ENCODE assay signal across 1 cellular context in the genomic region with DNA sequence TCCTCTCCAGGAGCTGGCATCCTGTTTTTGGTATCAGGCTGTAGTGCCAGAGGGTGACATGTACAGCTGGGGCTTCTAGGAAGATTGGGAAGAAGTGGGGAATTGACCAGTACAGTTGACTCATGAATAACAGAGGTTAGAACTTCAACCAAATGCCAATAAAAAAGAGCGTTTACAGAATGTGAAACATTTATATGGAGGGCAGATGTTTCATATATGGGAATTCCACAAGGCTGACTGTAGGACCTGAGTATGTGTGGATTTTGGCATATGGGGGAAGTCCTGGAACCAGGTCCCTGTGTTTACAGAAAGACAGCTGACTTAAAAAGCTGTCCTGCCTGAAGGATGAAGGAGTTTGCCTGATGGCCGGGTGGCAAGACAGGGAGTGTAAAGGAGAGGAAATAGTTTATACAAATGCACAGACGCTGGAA.
TF ChIP-seq lines count a peak whose summit lies in the region.

No MANE protein-coding gene starts in this region.

TF ChIP-seq in SK-N-SH, 30 proteins besides CTCF, POLR2A, EP300 and RAD21:
- TF ChIP-seq, protein P1, sequence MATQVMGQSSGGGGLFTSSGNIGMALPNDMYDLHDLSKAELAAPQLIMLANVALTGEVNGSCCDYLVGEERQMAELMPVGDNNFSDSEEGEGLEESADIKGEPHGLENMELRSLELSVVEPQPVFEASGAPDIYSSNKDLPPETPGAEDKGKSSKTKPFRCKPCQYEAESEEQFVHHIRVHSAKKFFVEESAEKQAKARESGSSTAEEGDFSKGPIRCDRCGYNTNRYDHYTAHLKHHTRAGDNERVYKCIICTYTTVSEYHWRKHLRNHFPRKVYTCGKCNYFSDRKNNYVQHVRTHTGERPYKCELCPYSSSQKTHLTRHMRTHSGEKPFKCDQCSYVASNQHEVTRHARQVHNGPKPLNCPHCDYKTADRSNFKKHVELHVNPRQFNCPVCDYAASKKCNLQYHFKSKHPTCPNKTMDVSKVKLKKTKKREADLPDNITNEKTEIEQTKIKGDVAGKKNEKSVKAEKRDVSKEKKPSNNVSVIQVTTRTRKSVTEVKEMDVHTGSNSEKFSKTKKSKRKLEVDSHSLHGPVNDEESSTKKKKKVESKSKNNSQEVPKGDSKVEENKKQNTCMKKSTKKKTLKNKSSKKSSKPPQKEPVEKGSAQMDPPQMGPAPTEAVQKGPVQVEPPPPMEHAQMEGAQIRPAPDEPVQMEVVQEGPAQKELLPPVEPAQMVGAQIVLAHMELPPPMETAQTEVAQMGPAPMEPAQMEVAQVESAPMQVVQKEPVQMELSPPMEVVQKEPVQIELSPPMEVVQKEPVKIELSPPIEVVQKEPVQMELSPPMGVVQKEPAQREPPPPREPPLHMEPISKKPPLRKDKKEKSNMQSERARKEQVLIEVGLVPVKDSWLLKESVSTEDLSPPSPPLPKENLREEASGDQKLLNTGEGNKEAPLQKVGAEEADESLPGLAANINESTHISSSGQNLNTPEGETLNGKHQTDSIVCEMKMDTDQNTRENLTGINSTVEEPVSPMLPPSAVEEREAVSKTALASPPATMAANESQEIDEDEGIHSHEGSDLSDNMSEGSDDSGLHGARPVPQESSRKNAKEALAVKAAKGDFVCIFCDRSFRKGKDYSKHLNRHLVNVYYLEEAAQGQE (IDR thresholded peaks at IDR 0.05; ENCODE audit: low read depth, low read length), result no peak
- TF ChIP-seq, protein P2, sequence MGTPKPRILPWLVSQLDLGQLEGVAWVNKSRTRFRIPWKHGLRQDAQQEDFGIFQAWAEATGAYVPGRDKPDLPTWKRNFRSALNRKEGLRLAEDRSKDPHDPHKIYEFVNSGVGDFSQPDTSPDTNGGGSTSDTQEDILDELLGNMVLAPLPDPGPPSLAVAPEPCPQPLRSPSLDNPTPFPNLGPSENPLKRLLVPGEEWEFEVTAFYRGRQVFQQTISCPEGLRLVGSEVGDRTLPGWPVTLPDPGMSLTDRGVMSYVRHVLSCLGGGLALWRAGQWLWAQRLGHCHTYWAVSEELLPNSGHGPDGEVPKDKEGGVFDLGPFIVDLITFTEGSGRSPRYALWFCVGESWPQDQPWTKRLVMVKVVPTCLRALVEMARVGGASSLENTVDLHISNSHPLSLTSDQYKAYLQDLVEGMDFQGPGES (IDR thresholded peaks at IDR 0.05; ENCODE audit: low read depth, low read length), result no peak
- no peak for TF ChIP-seq ELF1 (IDR thresholded peaks at IDR 0.05)
- TF ChIP-seq TEAD4 (IDR thresholded peaks at IDR 0.05; ENCODE audit: borderline replicate concordance, insufficient read depth), result no peak
- TF ChIP-seq NFIC (IDR thresholded peaks at IDR 0.05; ENCODE audit: borderline replicate concordance), result no peak
- TF ChIP-seq EZH2phosphoT487 (IDR thresholded peaks at IDR 0.05; ENCODE audit: borderline replicate concordance, low read depth), result no peak
- no peak for TF ChIP-seq NRF1 (IDR thresholded peaks at IDR 0.05; ENCODE audit: low read depth, low read length)
- TF ChIP-seq, protein P3, sequence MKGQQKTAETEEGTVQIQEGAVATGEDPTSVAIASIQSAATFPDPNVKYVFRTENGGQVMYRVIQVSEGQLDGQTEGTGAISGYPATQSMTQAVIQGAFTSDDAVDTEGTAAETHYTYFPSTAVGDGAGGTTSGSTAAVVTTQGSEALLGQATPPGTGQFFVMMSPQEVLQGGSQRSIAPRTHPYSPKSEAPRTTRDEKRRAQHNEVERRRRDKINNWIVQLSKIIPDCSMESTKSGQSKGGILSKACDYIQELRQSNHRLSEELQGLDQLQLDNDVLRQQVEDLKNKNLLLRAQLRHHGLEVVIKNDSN (IDR thresholded peaks at IDR 0.05; ENCODE audit: borderline replicate concordance, low read depth), result no peak
- TF ChIP-seq, protein P4, sequence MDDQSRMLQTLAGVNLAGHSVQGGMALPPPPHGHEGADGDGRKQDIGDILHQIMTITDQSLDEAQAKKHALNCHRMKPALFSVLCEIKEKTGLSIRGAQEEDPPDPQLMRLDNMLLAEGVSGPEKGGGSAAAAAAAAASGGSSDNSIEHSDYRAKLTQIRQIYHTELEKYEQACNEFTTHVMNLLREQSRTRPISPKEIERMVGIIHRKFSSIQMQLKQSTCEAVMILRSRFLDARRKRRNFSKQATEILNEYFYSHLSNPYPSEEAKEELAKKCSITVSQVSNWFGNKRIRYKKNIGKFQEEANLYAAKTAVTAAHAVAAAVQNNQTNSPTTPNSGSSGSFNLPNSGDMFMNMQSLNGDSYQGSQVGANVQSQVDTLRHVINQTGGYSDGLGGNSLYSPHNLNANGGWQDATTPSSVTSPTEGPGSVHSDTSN (IDR thresholded peaks at IDR 0.05), result no peak
- no peak for TF ChIP-seq MEF2A (IDR thresholded peaks at IDR 0.05; ENCODE audit: borderline replicate concordance, low read depth)
- TF ChIP-seq, protein P5, sequence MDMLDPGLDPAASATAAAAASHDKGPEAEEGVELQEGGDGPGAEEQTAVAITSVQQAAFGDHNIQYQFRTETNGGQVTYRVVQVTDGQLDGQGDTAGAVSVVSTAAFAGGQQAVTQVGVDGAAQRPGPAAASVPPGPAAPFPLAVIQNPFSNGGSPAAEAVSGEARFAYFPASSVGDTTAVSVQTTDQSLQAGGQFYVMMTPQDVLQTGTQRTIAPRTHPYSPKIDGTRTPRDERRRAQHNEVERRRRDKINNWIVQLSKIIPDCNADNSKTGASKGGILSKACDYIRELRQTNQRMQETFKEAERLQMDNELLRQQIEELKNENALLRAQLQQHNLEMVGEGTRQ (IDR thresholded peaks at IDR 0.05; ENCODE audit: borderline replicate concordance, low read depth, low read length), result no peak
- TF ChIP-seq GATA2 (CRISPR knock-in tag; IDR thresholded peaks at IDR 0.05), result no peak
- no peak for TF ChIP-seq SIN3A (IDR thresholded peaks at IDR 0.05; ENCODE audit: borderline replicate concordance, low read depth, low read length)
- TF ChIP-seq, protein P6, sequence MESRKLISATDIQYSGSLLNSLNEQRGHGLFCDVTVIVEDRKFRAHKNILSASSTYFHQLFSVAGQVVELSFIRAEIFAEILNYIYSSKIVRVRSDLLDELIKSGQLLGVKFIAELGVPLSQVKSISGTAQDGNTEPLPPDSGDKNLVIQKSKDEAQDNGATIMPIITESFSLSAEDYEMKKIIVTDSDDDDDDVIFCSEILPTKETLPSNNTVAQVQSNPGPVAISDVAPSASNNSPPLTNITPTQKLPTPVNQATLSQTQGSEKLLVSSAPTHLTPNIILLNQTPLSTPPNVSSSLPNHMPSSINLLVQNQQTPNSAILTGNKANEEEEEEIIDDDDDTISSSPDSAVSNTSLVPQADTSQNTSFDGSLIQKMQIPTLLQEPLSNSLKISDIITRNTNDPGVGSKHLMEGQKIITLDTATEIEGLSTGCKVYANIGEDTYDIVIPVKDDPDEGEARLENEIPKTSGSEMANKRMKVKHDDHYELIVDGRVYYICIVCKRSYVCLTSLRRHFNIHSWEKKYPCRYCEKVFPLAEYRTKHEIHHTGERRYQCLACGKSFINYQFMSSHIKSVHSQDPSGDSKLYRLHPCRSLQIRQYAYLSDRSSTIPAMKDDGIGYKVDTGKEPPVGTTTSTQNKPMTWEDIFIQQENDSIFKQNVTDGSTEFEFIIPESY (IDR thresholded peaks at IDR 0.05; ENCODE audit: borderline replicate concordance, low read depth), result no peak
- no peak for TF ChIP-seq TCF12 (IDR thresholded peaks at IDR 0.05)
- no peak for TF ChIP-seq SMC3 (IDR thresholded peaks at IDR 0.05; ENCODE audit: low read depth, low read length)
- TF ChIP-seq, protein P7, sequence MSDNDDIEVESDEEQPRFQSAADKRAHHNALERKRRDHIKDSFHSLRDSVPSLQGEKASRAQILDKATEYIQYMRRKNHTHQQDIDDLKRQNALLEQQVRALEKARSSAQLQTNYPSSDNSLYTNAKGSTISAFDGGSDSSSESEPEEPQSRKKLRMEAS (IDR thresholded peaks at IDR 0.05; ENCODE audit: low read depth), result no peak
- no peak for TF ChIP-seq CHD2 (IDR thresholded peaks at IDR 0.05; ENCODE audit: low read length, partially characterized antibody)
- TF ChIP-seq FOXJ3 (CRISPR knock-in tag; IDR thresholded peaks at IDR 0.05), result no peak
